Comparison of ENCODE assay signal across 16 cellular contexts in genomic region chrX:46929439-46930018, GRCh38. TPM values are rescaled to one million over a fixed set of nuclear protein-coding genes. Genes with fewer than 3 reads are reported as not detected.
A peak's percentile ranks its signal among the peaks of the same experiment; 100 is the strongest.
DNase-seq lines count a peak whose midpoint lies in the region; ATAC-seq and TF ChIP-seq lines count a peak whose summit lies in the region.
"Had no signal": no experiment of that assay in that cellular context is flagged by ENCODE, and none has a peak within 500 bp of the region (broad histone marks: within the 10 kb centered on the region; RNA-seq: fewer than 3 reads in every experiment).

No MANE protein-coding gene starts in this region.

- BruUV-seq in MCF 10A (replicated peaks; lab: Mats Ljungman, UMichigan) (no TSS peak), Caco-2 (replicated peaks; lab: Mats Ljungman, UMichigan) (no TSS peak)

- H3K36me3 ChIP-seq in breast epithelium (no peaks in the 10 kb centered on the region), Caco-2 (ENCODE audit: control insufficient read depth, insufficient read depth, low read length) (no peaks in the 10 kb centered on the region)
- H3K36me3 ChIP-seq: vagina had no signal

- H3K27me3 ChIP-seq in breast epithelium (peaks cover 0 to 22% of the 10 kb centered on the region in 2 donors), Caco-2 (replicated peaks; ENCODE audit: control insufficient read depth, insufficient read depth, low read length) (no peaks in the 10 kb centered on the region)
- H3K27me3 ChIP-seq: vagina had no signal

- H3K4me3 Mint-ChIP-seq in MCF 10A (ENCODE audit: unreplicated experiment) (no peak overlapping the region), Caco-2 (ENCODE audit: unreplicated experiment) (no peak overlapping the region)
- H3K4me3 Mint-ChIP-seq: H9; stimulated activated naive CD8-positive, alpha-beta T cell treated with anti-CD3 and anti-CD28 coated beads, Interleukin-15, amount 100 ng/mL, for 72 hours; WTC11 had no signal

- no peaks in the 10 kb centered on the region for H3K4me1 ChIP-seq in breast epithelium
- no peaks in the 10 kb centered on the region for H3K4me1 ChIP-seq in Caco-2
- H3K4me1 ChIP-seq: vagina had no signal

- H3K27ac Mint-ChIP-seq in MCF 10A (ENCODE audit: low read depth, unreplicated experiment): peak overlapping the region; percentile 3
- no peak overlapping the region for H3K27ac Mint-ChIP-seq in Caco-2 (ENCODE audit: unreplicated experiment)
- H3K27ac Mint-ChIP-seq: H9; stimulated activated naive CD8-positive, alpha-beta T cell treated with anti-CD3 and anti-CD28 coated beads, Interleukin-15, amount 100 ng/mL, for 72 hours; WTC11 had no signal

- H3K4me1 Mint-ChIP-seq in MCF 10A (ENCODE audit: insufficient read depth, unreplicated experiment): peaks cover 7% of the 10 kb centered on the region
- peaks cover 21% of the 10 kb centered on the region for H3K4me1 Mint-ChIP-seq in Caco-2 (ENCODE audit: low read depth, unreplicated experiment)
- H3K4me1 Mint-ChIP-seq: H9; stimulated activated naive CD8-positive, alpha-beta T cell treated with anti-CD3 and anti-CD28 coated beads, Interleukin-15, amount 100 ng/mL, for 72 hours had no signal

- intact Hi-C loops in MCF 10A (cut with micrococcal nuclease): no loop called here
- intact Hi-C loops in breast epithelium (cut with DNase I; ENCODE audit: low total_unique reads): no loop called here
- intact Hi-C loops in left cardiac atrium (cut with DNase I): no loop called here
- intact Hi-C loops in Caco-2 (cut with micrococcal nuclease; ENCODE audit: unreplicated experiment): no loop called here

- no peak for ATAC-seq in left cardiac atrium
- ATAC-seq in activated CD4-positive, CD25-positive, alpha-beta regulatory T cell treated with anti-CD3 and anti-CD28 coated beads, Interleukin-2, amount 50 U/mL, for 24 hours: no peak
- ATAC-seq: stimulated activated naive CD8-positive, alpha-beta T cell treated with anti-CD3 and anti-CD28 coated beads, Interleukin-15, amount 100 ng/mL, for 72 hours; WTC11 had no signal

- POLR2A ChIA-PET in MCF 10A (lab: Yijun Ruan, JAX): no interaction called here
- POLR2A ChIA-PET in Caco-2 (lab: Charles Lee): no interaction called here

- H3K9me3 Mint-ChIP-seq in MCF 10A (ENCODE audit: unreplicated experiment) (no peaks in the 10 kb centered on the region), Caco-2 (ENCODE audit: unreplicated experiment) (no peaks in the 10 kb centered on the region)
- H3K9me3 Mint-ChIP-seq: stimulated activated naive CD8-positive, alpha-beta T cell treated with anti-CD3 and anti-CD28 coated beads, Interleukin-15, amount 100 ng/mL, for 72 hours; WTC11 had no signal

- TF ChIP-seq CTCF in MCF 10A (IDR thresholded peaks at IDR 0.05; ENCODE audit: unreplicated experiment): no peak
- TF ChIP-seq CTCF in breast epithelium (IDR thresholded peaks at IDR 0.05): no peak
- TF ChIP-seq CTCF in fibroblast of villous mesenchyme (IDR thresholded peaks at IDR 0.05; ENCODE audit: insufficient read depth, low read depth, low read length): no peak
- TF ChIP-seq CTCF in Caco-2 (IDR thresholded peaks at IDR 0.05; ENCODE audit: insufficient read depth in 1 of 2, low read depth in 1 of 2, low read length in 1 of 2, severe bottlenecking in 1 of 2, unreplicated experiment in 1 of 2): no peak

- H3K27me3 Mint-ChIP-seq in MCF 10A (ENCODE audit: insufficient read depth, unreplicated experiment) (peaks cover 54% of the 10 kb centered on the region), Caco-2 (ENCODE audit: insufficient read depth, unreplicated experiment) (no peaks in the 10 kb centered on the region)

- no peaks in the 10 kb centered on the region for H3K36me3 Mint-ChIP-seq in MCF 10A (ENCODE audit: insufficient read depth, unreplicated experiment)
- H3K36me3 Mint-ChIP-seq in Caco-2 (ENCODE audit: insufficient read depth, unreplicated experiment): no peaks in the 10 kb centered on the region
- H3K36me3 Mint-ChIP-seq: WTC11 had no signal

- H3K27ac ChIP-seq in breast epithelium: no peak overlapping the region
- H3K27ac ChIP-seq: vagina had no signal

- H3K9me3 ChIP-seq in breast epithelium (no peaks in the 10 kb centered on the region), Caco-2 (no peaks in the 10 kb centered on the region)
- H3K9me3 ChIP-seq: vagina had no signal

- no peak overlapping the region for H3K4me3 ChIP-seq in breast epithelium
- no peak overlapping the region for H3K4me3 ChIP-seq in fibroblast of villous mesenchyme (ENCODE audit: low read depth, low read length)
- no peak overlapping the region for H3K4me3 ChIP-seq in Caco-2 (ENCODE audit: low read depth, low read length)
- H3K4me3 ChIP-seq: vagina had no signal

- DNase-seq in MCF 10A (ENCODE audit: unreplicated experiment) (peak; percentile 21), breast epithelium (ENCODE audit: low spot score in 2 of 2) (no peak), amniotic epithelial cell (ENCODE audit: low read depth) (peak; percentile 35), fibroblast of villous mesenchyme (ENCODE audit: low read depth) (peak; percentile 41), left cardiac atrium (no peak), Caco-2 (no peak), NOMO-1 treated with DMSO at 0.1 percent for 48 hours (lab: John Stamatoyannopoulos, UW; ENCODE audit: unreplicated experiment) (no peak)
- DNase-seq: activated naive CD4-positive, alpha-beta T cell treated with anti-CD3 and anti-CD28 coated beads, Interleukin-2, amount 50 U/mL, for 16 hours; erythroblast; H9; NCI-H1436 treated with DMSO at 0.1 percent for 48 hours; NCI-H510A; stimulated activated naive CD8-positive, alpha-beta T cell treated with anti-CD3 and anti-CD28 coated beads, Interleukin-15, amount 100 ng/mL, for 72 hours had no signal

- no peak for TF ChIP-seq POLR2A in breast epithelium (IDR thresholded peaks at IDR 0.05)

- CTCF ChIA-PET in MCF 10A (lab: Yijun Ruan, JAX): no interaction called here
- CTCF ChIA-PET in Caco-2 (lab: Charles Lee): interaction anchor here (1.1 kb wide), 1 partner anchor 16 kb away, joined by 3 read pairs; no protein-coding TSS in a partner anchor

RNA-seq across cellular contexts. Expression of gene JADE3, which starts 17.3 kb away (rescaled TPM):
- total RNA-seq in MCF 10A (2022) (7.8 and 9.4 TPM in 2 replicates), breast epithelium (10 to 100 TPM in 2 of 3 donors, 1 to 10 TPM in 1; 7.5 to 20.8 (median 12.8) TPM), fibroblast of villous mesenchyme (3.5 and 4.3 TPM in 2 replicates), left cardiac atrium (1 to 10 TPM; 5.3 TPM), Caco-2 (2022) (21.7 and 22.7 TPM in 2 replicates)

Comparison
In these comparisons a context has a peak if more than half of its experiments do, and no peak if none do; other contexts are left out.
1. DNase-seq: peak in MCF 10A (single experiment), amniotic epithelial cell (single experiment) and fibroblast of villous mesenchyme (single experiment); none in breast epithelium (0 of 2), left cardiac atrium (single experiment), Caco-2 (0 of 2) and NOMO-1 treated with DMSO at 0.1 percent for 48 hours (single experiment).